Comparison of ENCODE assay signal across 14 cellular contexts in the genomic region with DNA sequence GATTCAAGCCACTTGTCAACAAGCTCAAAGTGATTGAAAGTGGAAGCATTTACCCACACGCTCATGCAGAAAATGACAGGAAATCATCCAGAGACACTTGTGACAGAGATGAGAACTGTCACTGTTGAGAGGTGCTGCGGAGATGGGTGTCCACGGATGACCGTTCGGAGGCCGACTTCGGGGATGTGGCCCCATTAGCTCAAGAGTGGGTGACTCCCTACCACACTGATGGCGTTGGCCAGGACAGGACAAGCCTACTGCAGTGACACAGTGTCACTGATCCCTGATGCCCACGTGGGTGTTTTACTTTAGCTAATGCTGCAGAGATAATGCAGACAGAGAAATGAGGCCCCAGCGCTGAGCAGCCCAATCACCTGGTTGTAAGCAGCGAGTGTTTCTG.
DNase-seq lines count a peak whose midpoint lies in the region; ATAC-seq, FAIRE-seq and TF ChIP-seq lines count a peak whose summit lies in the region.
"Had no signal": no experiment of that assay in that cellular context is flagged by ENCODE, and none has a peak within 500 bp of the region (broad histone marks: within the 10 kb centered on the region; RNA-seq: fewer than 3 reads in every experiment).

No MANE protein-coding gene starts in this region.

- no peaks in the 10 kb centered on the region for H3K27me3 ChIP-seq in astrocyte (ENCODE audit: insufficient read depth, low read length)
- H3K27me3 ChIP-seq: left lung had no signal

- no peaks in the 10 kb centered on the region for H3K4me1 ChIP-seq in astrocyte (ENCODE audit: insufficient read depth, low read length)
- H3K4me1 ChIP-seq: left lung had no signal

- no peaks in the 10 kb centered on the region for H3K36me3 Mint-ChIP-seq in T-cell
- no peaks in the 10 kb centered on the region for H3K36me3 Mint-ChIP-seq in astrocyte (ENCODE audit: low read depth, unreplicated experiment)
- no peaks in the 10 kb centered on the region for H3K36me3 Mint-ChIP-seq in type B pancreatic cell

- TF ChIP-seq CTCF in astrocyte (IDR thresholded peaks at IDR 0.05; ENCODE audit: insufficient read depth, low read depth, low read length) (no peak), type B pancreatic cell (conservative IDR thresholded peaks at IDR 0.05) (no peak)

- H3K9me3 ChIP-seq in astrocyte (ENCODE audit: insufficient read depth, low read depth, low read length) = peaks cover 3% of the 10 kb centered on the region
- H3K9me3 ChIP-seq: left lung had no signal

- H3K4me3 Mint-ChIP-seq in T-cell (peak overlapping the region; percentile 31 to 60 (median 41)), astrocyte (ENCODE audit: unreplicated experiment) (peak overlapping the region; percentile 34), type B pancreatic cell (no peak overlapping the region)
- H3K4me3 Mint-ChIP-seq: HFFc6 had no signal

- no peak overlapping the region for H3K4me2 ChIP-seq in astrocyte (ENCODE audit: low read length)

- no peaks in the 10 kb centered on the region for H3K36me3 ChIP-seq in astrocyte (ENCODE audit: insufficient read depth, low read length)
- H3K36me3 ChIP-seq: left lung had no signal

- H3K9ac ChIP-seq in astrocyte (ENCODE audit: low read length) = no peak overlapping the region

- POLR2A ChIA-PET in T-cell (lab: Charles Lee) = interaction anchor here in 1 of 2 donors (0.7 kb wide), 1 partner anchor 9 kb away, joined by 3 read pairs; no protein-coding TSS in a partner anchor

- H3K27me3 Mint-ChIP-seq in T-cell (no peaks in the 10 kb centered on the region), astrocyte (ENCODE audit: low read depth, unreplicated experiment) (peaks cover 7% of the 10 kb centered on the region), type B pancreatic cell (no peaks in the 10 kb centered on the region)

- peak; percentile 34 to 75 (median 56) for ATAC-seq in T-cell (replicated peaks in 1 of 4)
- ATAC-seq: left lung had no signal

- H3K4me3 ChIP-seq in astrocyte (ENCODE audit: insufficient read depth, low read depth, low read length) = no peak overlapping the region
- H3K4me3 ChIP-seq: left lung had no signal

- no peak for FAIRE-seq in astrocyte (lab: Jason Lieb, UNC)
- FAIRE-seq: TTC549 had no signal

- H3K27ac Mint-ChIP-seq in T-cell (peak overlapping the region; percentile 82 to 86), astrocyte (ENCODE audit: unreplicated experiment) (no peak overlapping the region), type B pancreatic cell (no peak overlapping the region)
- H3K27ac Mint-ChIP-seq: HFFc6 had no signal

- H3K79me2 ChIP-seq in astrocyte (ENCODE audit: insufficient read depth, low read length) = no peaks in the 10 kb centered on the region

- CTCF ChIA-PET in T-cell (lab: Charles Lee) = interaction anchor here in 1 of 2 donors (1.3 kb wide), 1 partner anchor 9 kb away, joined by 8 read pairs; no protein-coding TSS in a partner anchor

- DNase-seq in stimulated activated CD4-positive, alpha-beta T cell treated with anti-CD3 and anti-CD28 coated beads, Interleukin-15, amount 100 ng/mL, for 24 hours = peak; percentile 33
- DNase-seq in stimulated activated CD4-positive, alpha-beta T cell treated with anti-CD3 and anti-CD28 coated beads, Interleukin-4, amount 100 ng/mL, for 4 hours = no peak
- no peak for DNase-seq in T-cell
- DNase-seq in astrocyte (ENCODE audit: low read depth) = no peak
- peak; percentile 50 for DNase-seq in stimulated activated CD4-positive, alpha-beta T cell treated with anti-CD3 and anti-CD28 coated beads, Interleukin-4, amount 100 ng/mL, for 24 hours
- no peak for DNase-seq in NCI-H2029 (lab: John Stamatoyannopoulos, UW)
- DNase-seq in HT-29 (ENCODE audit: low spot score) = no peak
- DNase-seq in type B pancreatic cell (ENCODE audit: extremely low spot score, unreplicated experiment) = no peak
- DNase-seq: foreskin fibroblast, HFFc6, Karpas-422, left lung, NCI-H446 treated with DMSO at 0.1 percent for 48 hours had no signal

- H3K4me1 Mint-ChIP-seq in T-cell = peaks cover 8 to 42% (median 24%) of the 10 kb centered on the region in 3 donors
- H3K4me1 Mint-ChIP-seq in astrocyte (ENCODE audit: low read depth, unreplicated experiment) = peaks cover 8% of the 10 kb centered on the region
- H3K4me1 Mint-ChIP-seq in type B pancreatic cell (ENCODE audit: unreplicated experiment) = peaks cover 11% of the 10 kb centered on the region

- no peaks in the 10 kb centered on the region for H4K20me1 ChIP-seq in astrocyte (ENCODE audit: insufficient read depth, low read length)

- H3K9me3 Mint-ChIP-seq in T-cell = no peaks in the 10 kb centered on the region
- H3K9me3 Mint-ChIP-seq in astrocyte (ENCODE audit: unreplicated experiment) = no peaks in the 10 kb centered on the region
- H3K9me3 Mint-ChIP-seq in type B pancreatic cell = no peaks in the 10 kb centered on the region
- H3K9me3 Mint-ChIP-seq: HFFc6 had no signal

- H3K27ac ChIP-seq in astrocyte (ENCODE audit: low read depth, low read length) = no peak overlapping the region
- H3K27ac ChIP-seq: left lung had no signal

- H2AFZ ChIP-seq in astrocyte (ENCODE audit: low read depth, low read length) = no peak overlapping the region

Comparison
In these comparisons a context has a peak if more than half of its experiments do, and no peak if none do; other contexts are left out.
1. DNase-seq: peak in stimulated activated CD4-positive, alpha-beta T cell treated with anti-CD3 and anti-CD28 coated beads, Interleukin-15, amount 100 ng/mL, for 24 hours (single experiment) and stimulated activated CD4-positive, alpha-beta T cell treated with anti-CD3 and anti-CD28 coated beads, Interleukin-4, amount 100 ng/mL, for 24 hours (single experiment); none in stimulated activated CD4-positive, alpha-beta T cell treated with anti-CD3 and anti-CD28 coated beads, Interleukin-4, amount 100 ng/mL, for 4 hours (0 of 2), T-cell (0 of 34), astrocyte (single experiment), NCI-H2029 (single experiment), HT-29 (single experiment) and type B pancreatic cell (single experiment).
2. H3K27ac Mint-ChIP-seq: peak in T-cell (2 of 2); none in astrocyte (single experiment) and type B pancreatic cell (single experiment).